23 cellular contexts compared by ENCODE assay signal in the genomic region with DNA sequence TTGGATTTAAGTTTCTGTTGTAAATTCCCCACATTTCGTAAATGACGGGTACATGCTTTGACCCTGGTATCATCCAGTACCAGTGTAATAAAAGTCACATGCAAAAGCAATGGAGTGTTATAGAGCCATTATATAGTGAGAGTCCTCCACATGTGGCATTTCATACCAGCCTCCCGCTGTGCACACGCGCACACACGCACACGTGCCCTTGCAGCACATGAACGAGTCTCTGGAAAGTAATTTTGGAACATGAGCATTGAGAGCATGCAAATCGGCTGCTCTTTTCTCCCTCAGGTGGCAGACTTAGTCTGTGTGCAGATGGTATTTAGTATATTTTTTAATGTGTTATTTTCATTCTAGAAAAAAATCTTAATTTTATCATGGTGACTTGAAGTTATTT.
A peak's percentile ranks its signal among the peaks of the same experiment; 100 is the strongest.
DNase-seq lines count a peak whose midpoint lies in the region; ATAC-seq and FAIRE-seq lines count a peak whose summit lies in the region.
"Had no signal": no experiment of that assay in that cellular context is flagged by ENCODE, and none has a peak within 500 bp of the region (broad histone marks: within the 10 kb centered on the region; RNA-seq: fewer than 3 reads in every experiment).

No MANE protein-coding gene starts in this region.

- H3K36me3 Mint-ChIP-seq in activated naive CD8-positive, alpha-beta T cell treated with anti-CD3 and anti-CD28 coated beads for 36 hours = peaks cover 4% of the 10 kb centered on the region

- H3K4me3 Mint-ChIP-seq in activated naive CD8-positive, alpha-beta T cell treated with anti-CD3 and anti-CD28 coated beads for 36 hours = no peak overlapping the region
- H3K4me3 Mint-ChIP-seq: CD4-positive, alpha-beta T cell; GM23338 had no signal

- H3K27me3 Mint-ChIP-seq in activated naive CD8-positive, alpha-beta T cell treated with anti-CD3 and anti-CD28 coated beads for 36 hours = no peaks in the 10 kb centered on the region
- H3K27me3 Mint-ChIP-seq: CD4-positive, alpha-beta T cell had no signal

- H3K9me3 Mint-ChIP-seq in activated naive CD8-positive, alpha-beta T cell treated with anti-CD3 and anti-CD28 coated beads for 36 hours = no peaks in the 10 kb centered on the region
- H3K9me3 Mint-ChIP-seq: CD4-positive, alpha-beta T cell; GM23338; HFFc6 had no signal

- H3K4me1 Mint-ChIP-seq in activated naive CD8-positive, alpha-beta T cell treated with anti-CD3 and anti-CD28 coated beads for 36 hours = peaks cover 16% of the 10 kb centered on the region

- no peak overlapping the region for H3K27ac Mint-ChIP-seq in activated naive CD8-positive, alpha-beta T cell treated with anti-CD3 and anti-CD28 coated beads for 36 hours
- H3K27ac Mint-ChIP-seq: CD4-positive, alpha-beta T cell; GM23338 had no signal

- peak; percentile 34 for ATAC-seq in HG03432 (IDR thresholded peaks at IDR 0.05; ENCODE audit: unreplicated experiment)
- ATAC-seq: A549, GM23338, Panc1 had no signal

- peak; percentile 48 for FAIRE-seq in GM18507 (lab: Jason Lieb, UNC)
- FAIRE-seq: A549 had no signal

- DNase-seq in GM18507 (ENCODE audit: extremely low spot score, insufficient read length, low read depth) = no peak
- DNase-seq in NCI-H526 treated with DMSO at 0.1 percent for 48 hours (lab: John Stamatoyannopoulos, UW) = peak; percentile 83
- peak; percentile 33 for DNase-seq in germinal center (ENCODE audit: low spot score)
- DNase-seq in activated naive CD8-positive, alpha-beta T cell treated with anti-CD3 and anti-CD28 coated beads for 36 hours = no peak
- no peak for DNase-seq in RPMI8226
- no peak for DNase-seq in NCI-H187 treated with DMSO at 0.1 percent for 48 hours (lab: John Stamatoyannopoulos, UW)
- DNase-seq: AML-193; CD4-positive, alpha-beta T cell; DMS53; GDM1; HFFc6; NCI-H1092 treated with DMSO at 0.1 percent for 48 hours; NCI-H1436; NCI-H187; NCI-H2171 treated with DMSO at 0.1 percent for 48 hours; NCI-H345; NCI-H510A treated with DMSO at 0.1 percent for 48 hours; NCI-H82; NK-92 treated with Interleukin-12 subunit alpha and Interleukin-12 subunit beta, amount 100 ng/mL, for 24 hours had no signal

Comparison
In these comparisons a context has a peak if more than half of its experiments do, and no peak if none do; other contexts are left out.
1. DNase-seq: peak in NCI-H526 treated with DMSO at 0.1 percent for 48 hours (single experiment) and germinal center (single experiment); none in GM18507 (single experiment), activated naive CD8-positive, alpha-beta T cell treated with anti-CD3 and anti-CD28 coated beads for 36 hours (single experiment), RPMI8226 (single experiment) and NCI-H187 treated with DMSO at 0.1 percent for 48 hours (single experiment).